1 cellular context compared by ENCODE assay signal in genomic region chr1:6459850-6460265, GRCh38.
TF ChIP-seq lines count a peak whose summit lies in the region.

No MANE protein-coding gene starts in this region.

TF ChIP-seq in HepG2, 621 proteins besides CTCF, POLR2A, EP300 and RAD21:
- TF ChIP-seq ZNF282 (IDR thresholded peaks at IDR 0.05; ENCODE audit: partially characterized antibody), result no peak
- peak; percentile 53 for TF ChIP-seq AGO2 (optimal IDR thresholded peaks at IDR 0.05; ENCODE audit: low read depth, low read length)
- peak; percentile 19 for TF ChIP-seq RBM39 (IDR thresholded peaks at IDR 0.05; ENCODE audit: low read depth, low read length, poor library complexity, severe bottlenecking)
